Comparison of ENCODE assay signal across 20 cellular contexts in the genomic region with DNA sequence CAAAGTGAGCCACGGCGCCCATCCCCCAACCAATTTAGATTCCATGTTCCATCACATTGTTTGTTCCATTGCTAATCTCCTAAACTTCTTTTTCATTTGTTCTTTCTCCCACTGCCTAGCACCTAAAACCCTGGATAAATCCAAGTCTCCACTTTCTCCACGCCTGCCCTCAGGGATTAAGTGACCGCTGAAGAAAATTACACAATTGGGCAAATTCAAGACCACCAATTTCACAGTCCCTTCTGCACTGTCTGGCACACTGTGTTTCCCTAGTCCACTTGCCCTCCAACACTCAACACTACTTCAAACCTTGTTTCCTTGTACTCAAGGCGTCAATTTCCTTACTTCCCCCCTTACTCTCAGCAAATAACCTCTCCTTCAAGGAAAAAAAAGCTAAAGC.
"Had no signal": no experiment of that assay in that cellular context is flagged by ENCODE, and none has a peak within 500 bp of the region (broad histone marks: within the 10 kb centered on the region; RNA-seq: fewer than 3 reads in every experiment).

No MANE protein-coding gene starts in this region.

- H3K36me3 ChIP-seq: MG63 had no signal

- H3K4me3 ChIP-seq: MG63 had no signal

- DNase-seq: IMR-90, Karpas-422, KG1, MG63, NCI-H1092, NCI-H1105 treated with DMSO at 0.1 percent for 48 hours, NCI-H1417 treated with DMSO at 0.1 percent for 48 hours, NCI-H146, NCI-H1694 treated with DMSO at 0.1 percent for 48 hours, NCI-H1930, NCI-H2081, NCI-H2107, NCI-H2227 treated with DMSO at 0.1 percent for 48 hours, NCI-H510A, NCI-H524 treated with DMSO at 0.1 percent for 48 hours, NCI-H69, NCI-H774, Right ventricle myocardium superior, RPMI8226, SIG-M5 had no signal

- H3K27me3 ChIP-seq: MG63 had no signal
